8 cellular contexts compared by ENCODE assay signal in the genomic region with DNA sequence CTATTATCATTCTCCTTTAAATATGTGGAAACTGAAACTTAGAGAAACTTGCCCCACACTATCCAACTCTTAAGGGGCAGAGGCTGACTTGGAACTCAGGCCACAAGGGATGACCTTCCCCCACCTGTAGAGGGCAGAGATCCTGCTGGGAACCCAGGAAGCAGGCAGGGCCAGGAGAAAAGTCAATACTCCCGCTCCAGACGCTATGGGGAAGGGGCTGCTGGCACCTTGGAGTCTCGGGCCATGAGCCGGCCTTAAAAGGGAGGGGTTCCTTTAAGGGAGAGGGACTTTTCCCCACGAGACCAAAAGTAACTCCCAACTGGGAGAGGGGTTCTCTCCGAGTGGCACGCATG. TPM values are rescaled to one million over a fixed set of nuclear protein-coding genes. Genes with fewer than 3 reads are reported as not detected.
DNase-seq lines count a peak whose midpoint lies in the region; ATAC-seq and TF ChIP-seq lines count a peak whose summit lies in the region.

No MANE protein-coding gene starts in this region.

- H3K79me2 ChIP-seq in parathyroid adenoma, result no peaks in the 10 kb centered on the region

- peak overlapping the region; percentile 78 for H3K4me2 ChIP-seq in parathyroid adenoma (ENCODE audit: low read length)

- peak; percentile 52 for DNase-seq in NCI-H82 (lab: John Stamatoyannopoulos, UW)
- no peak for DNase-seq in NCI-H82 treated with DMSO at 0.1 percent for 48 hours (lab: John Stamatoyannopoulos, UW; ENCODE audit: unreplicated experiment)
- peak; percentile 40 for DNase-seq in NCI-H526 treated with DMSO at 0.1 percent for 48 hours (lab: John Stamatoyannopoulos, UW)
- no peak for DNase-seq in Right ventricle myocardium superior
- DNase-seq in COR-L47 (lab: John Stamatoyannopoulos, UW), result no peak
- DNase-seq in dermis blood vessel endothelial cell, result no peak

- TF ChIP-seq CTCF in parathyroid adenoma (IDR thresholded peaks at IDR 0.05), result peak; percentile 8

- H3K4me3 ChIP-seq in parathyroid adenoma (ENCODE audit: low read depth, low read length), result peak overlapping the region; percentile 62

- H3K27ac ChIP-seq in parathyroid adenoma, result peak overlapping the region; percentile 64

- H2AFZ ChIP-seq in parathyroid adenoma, result peak overlapping the region; percentile 89

- no peaks in the 10 kb centered on the region for H3K36me3 ChIP-seq in parathyroid adenoma (ENCODE audit: control insufficient read depth, insufficient read depth, low read length)

- H3K4me1 ChIP-seq in parathyroid adenoma, result peaks cover 2% of the 10 kb centered on the region

- H3K9me3 ChIP-seq in parathyroid adenoma (ENCODE audit: control insufficient read depth, low read length), result no peaks in the 10 kb centered on the region

- H3K27me3 ChIP-seq in parathyroid adenoma (ENCODE audit: control insufficient read depth, insufficient read depth, low read length), result no peaks in the 10 kb centered on the region

- ATAC-seq in Right ventricle myocardium superior (ENCODE audit: poor library complexity) (peak; percentile 32), HG03457 (IDR thresholded peaks at IDR 0.05; ENCODE audit: unreplicated experiment) (no peak)

- intact Hi-C loops in Right ventricle myocardium superior (cut with DNase I), result no loop called here

- H3K9ac ChIP-seq in parathyroid adenoma, result no peak overlapping the region

RNA-seq across cellular contexts. Expression of gene ANO5, which starts 0.6 kb away (rescaled TPM):
- 68.9 TPM for total RNA-seq in Right ventricle myocardium superior
- under 0.01 and 0.09 TPM in 2 replicates for total RNA-seq in dermis blood vessel endothelial cell

Comparison
In these comparisons a context has a peak if more than half of its experiments do, and no peak if none do; other contexts are left out.
1. DNase-seq: peak in NCI-H82 (single experiment) and NCI-H526 treated with DMSO at 0.1 percent for 48 hours (single experiment); none in NCI-H82 treated with DMSO at 0.1 percent for 48 hours (single experiment), Right ventricle myocardium superior (single experiment), COR-L47 (single experiment) and dermis blood vessel endothelial cell (single experiment).
2. RNA of gene ANO5, which starts 0.6 kb away (total RNA-seq): 68.9 TPM in Right ventricle myocardium superior (single experiment); under 0.01 to 0.09 TPM in dermis blood vessel endothelial cell; every median in the first group is over 10 times any median in the second.